Comparison of ENCODE assay signal across 14 cellular contexts in genomic region chr6:71082033-71082620, GRCh38.
A peak's percentile ranks its signal among the peaks of the same experiment; 100 is the strongest.
DNase-seq lines count a peak whose midpoint lies in the region; ATAC-seq and TF ChIP-seq lines count a peak whose summit lies in the region.
"Had no signal": no experiment of that assay in that cellular context is flagged by ENCODE, and none has a peak within 500 bp of the region (broad histone marks: within the 10 kb centered on the region; RNA-seq: fewer than 3 reads in every experiment).

No MANE protein-coding gene starts in this region.

- H3K9me3 ChIP-seq in heart right ventricle: peaks cover 0 to 18% (median 11%) of the 10 kb centered on the region in 11 donors
- peaks cover 6% of the 10 kb centered on the region for H3K9me3 ChIP-seq in lower lobe of right lung
- H3K9me3 ChIP-seq in body of pancreas: no peaks in the 10 kb centered on the region
- H3K9me3 ChIP-seq: testis had no signal

- no peaks in the 10 kb centered on the region for H3K36me3 ChIP-seq in heart right ventricle
- no peaks in the 10 kb centered on the region for H3K36me3 ChIP-seq in lower lobe of right lung
- no peaks in the 10 kb centered on the region for H3K36me3 ChIP-seq in body of pancreas (replicated peaks in 1 of 2; ENCODE audit: insufficient read depth in 1 of 2, low read depth in 2 of 2)

- H3K27ac Mint-ChIP-seq in brain (peak overlapping the region in 4 of 5 experiments; percentile 28 to 72 (median 57)), osteocyte (ENCODE audit: unreplicated experiment) (no peak overlapping the region)
- H3K27ac Mint-ChIP-seq: activated naive CD8-positive, alpha-beta T cell treated with anti-CD3 and anti-CD28 coated beads for 36 hours had no signal

- H3K9me3 Mint-ChIP-seq in brain (peaks cover 10 to 28% (median 17%) of the 10 kb centered on the region in 5 experiments), osteocyte (ENCODE audit: unreplicated experiment) (peaks cover 13% of the 10 kb centered on the region)

- H3K27me3 ChIP-seq in heart right ventricle: no peaks in the 10 kb centered on the region
- no peaks in the 10 kb centered on the region for H3K27me3 ChIP-seq in lower lobe of right lung (ENCODE audit: low read depth)
- no peaks in the 10 kb centered on the region for H3K27me3 ChIP-seq in body of pancreas
- H3K27me3 ChIP-seq: testis had no signal

- peak overlapping the region in 7 of 10 donors; percentile 9 to 46 (median 35) for H3K4me3 ChIP-seq in heart right ventricle
- H3K4me3 ChIP-seq in lower lobe of right lung: peak overlapping the region; percentile 30
- no peak overlapping the region for H3K4me3 ChIP-seq in body of pancreas
- H3K4me3 ChIP-seq: K562, testis had no signal

- DNase-seq in heart right ventricle: no peak
- no peak for DNase-seq in Right ventricle myocardium superior
- DNase-seq in lower lobe of right lung: no peak
- no peak for DNase-seq in osteocyte (ENCODE audit: extremely low spot score, unreplicated experiment)
- DNase-seq in activated T-cell treated with anti-CD3 and anti-CD28 coated beads for 4 hours: no peak
- DNase-seq in body of pancreas: no peak
- DNase-seq in C1 segment of cervical spinal cord (lab: John Stamatoyannopoulos, UW): no peak
- DNase-seq: activated naive CD8-positive, alpha-beta T cell treated with anti-CD3 and anti-CD28 coated beads for 36 hours; effector CD4-positive, alpha-beta T cell; hippocampal formation; NCI-H2029 treated with DMSO at 0.1 percent for 48 hours; testis had no signal

- H3K4me1 Mint-ChIP-seq in brain (peaks cover 33% of the 10 kb centered on the region), osteocyte (ENCODE audit: unreplicated experiment) (peaks cover 17% of the 10 kb centered on the region)
- H3K4me1 Mint-ChIP-seq: activated naive CD8-positive, alpha-beta T cell treated with anti-CD3 and anti-CD28 coated beads for 36 hours had no signal

- intact Hi-C loops in heart right ventricle (cut with DNase I): loop anchor here in 1 of 10 donors (10.0 kb wide), 1 partner anchor 203 kb away; the partner anchor contains the start of gene OGFRL1
- intact Hi-C loops in Right ventricle myocardium superior (cut with DNase I): no loop called here
- intact Hi-C loops in lower lobe of right lung (cut with DNase I): no loop called here
- intact Hi-C loops in body of pancreas (cut with DNase I): no loop called here

- ATAC-seq in heart right ventricle: peak in 3 of 8 donors; percentile 6 to 22 (median 7)
- ATAC-seq in Right ventricle myocardium superior (ENCODE audit: poor library complexity): no peak
- ATAC-seq in lower lobe of right lung: no peak
- no peak for ATAC-seq in body of pancreas
- ATAC-seq: K562 had no signal

- H3K27me3 Mint-ChIP-seq in brain: no peaks in the 10 kb centered on the region
- H3K27me3 Mint-ChIP-seq in osteocyte (ENCODE audit: unreplicated experiment): no peaks in the 10 kb centered on the region

- H3K36me3 Mint-ChIP-seq in brain (no peaks in the 10 kb centered on the region), osteocyte (ENCODE audit: unreplicated experiment) (no peaks in the 10 kb centered on the region)
- H3K36me3 Mint-ChIP-seq: activated naive CD8-positive, alpha-beta T cell treated with anti-CD3 and anti-CD28 coated beads for 36 hours had no signal

- peak overlapping the region in 3 of 5 experiments; percentile 13 to 69 (median 26) for H3K4me3 Mint-ChIP-seq in brain
- no peak overlapping the region for H3K4me3 Mint-ChIP-seq in osteocyte (ENCODE audit: unreplicated experiment)
- H3K4me3 Mint-ChIP-seq: activated naive CD8-positive, alpha-beta T cell treated with anti-CD3 and anti-CD28 coated beads for 36 hours had no signal

- H3K27ac ChIP-seq in heart right ventricle: peak overlapping the region in 9 of 10 donors; percentile 30 to 72 (median 51)
- H3K27ac ChIP-seq in lower lobe of right lung: no peak overlapping the region
- no peak overlapping the region for H3K27ac ChIP-seq in body of pancreas
- H3K27ac ChIP-seq: testis had no signal

- TF ChIP-seq CTCF in heart right ventricle (IDR thresholded peaks at IDR 0.05) (no peak), brain (conservative IDR thresholded peaks at IDR 0.05) (no peak), lower lobe of right lung (IDR thresholded peaks at IDR 0.05) (no peak), osteocyte (IDR thresholded peaks at IDR 0.05) (no peak), body of pancreas (IDR thresholded peaks at IDR 0.05) (no peak)

- no peak for TF ChIP-seq POLR2A in body of pancreas (IDR thresholded peaks at IDR 0.05)

- 30 to 41% methylated on average over 6 of the region's 6 CpGs for WGBS in heart right ventricle, 2 donors
- WGBS in body of pancreas, 2 donors: 24% methylated on average over 6 of the region's 6 CpGs

- peaks cover 0 to 45% (median 21%) of the 10 kb centered on the region in 9 donors for H3K4me1 ChIP-seq in heart right ventricle
- H3K4me1 ChIP-seq in lower lobe of right lung: peaks cover 12% of the 10 kb centered on the region
- peaks cover 5% of the 10 kb centered on the region for H3K4me1 ChIP-seq in body of pancreas
- H3K4me1 ChIP-seq: testis had no signal

Comparison
In these comparisons a context has a peak if more than half of its experiments do, and no peak if none do; other contexts are left out.
1. H3K27ac ChIP-seq: peak in heart right ventricle (9 of 10); none in lower lobe of right lung (single experiment) and body of pancreas (0 of 4).
2. H3K4me3 ChIP-seq: peak in heart right ventricle (7 of 10) and lower lobe of right lung (single experiment); none in body of pancreas (0 of 2).